In the genomic region with DNA sequence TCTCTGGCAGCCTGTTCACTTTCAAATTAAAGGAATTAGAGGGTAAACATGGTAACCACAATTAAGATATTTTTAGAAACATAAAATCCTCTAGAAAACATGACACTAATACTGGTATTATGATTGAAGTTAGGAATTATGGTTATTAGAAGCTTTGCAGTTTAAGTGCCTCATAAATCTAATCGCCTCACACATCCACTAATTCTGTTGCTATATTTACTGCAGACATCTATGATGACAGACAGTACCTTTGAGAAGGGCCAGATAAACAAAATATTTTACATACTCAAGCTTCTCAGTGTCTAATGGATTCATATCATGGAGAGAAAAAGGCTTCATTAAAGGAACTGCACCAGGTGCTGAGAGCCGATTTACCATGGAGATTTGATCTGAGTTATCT, we compare ENCODE assay signal across 18 cellular contexts.
"Had no signal": no experiment of that assay in that cellular context is flagged by ENCODE, and none has a peak within 500 bp of the region (broad histone marks: within the 10 kb centered on the region; RNA-seq: fewer than 3 reads in every experiment).

No MANE protein-coding gene starts in this region.

- H3K27ac ChIP-seq: epithelial cell of prostate, esophagus muscularis mucosa, heart right ventricle, neutrophil, stomach, thoracic aorta, transverse colon had no signal

- ATAC-seq: effector memory CD8-positive, alpha-beta T cell; gastrocnemius medialis; heart right ventricle; left lobe of liver; naive thymus-derived CD8-positive, alpha-beta T cell had no signal

- DNase-seq: effector memory CD8-positive, alpha-beta T cell; gastrocnemius medialis; heart right ventricle; islet precursor cell; mammary epithelial cell; naive thymus-derived CD8-positive, alpha-beta T cell; sigmoid colon; small intestine; stimulated activated CD4-positive, alpha-beta T cell treated with anti-CD3 and anti-CD28 coated beads, Interleukin-12 subunit alpha, Interleukin-12 subunit beta, amount 100 ng/mL, for 4 hours; stimulated activated naive CD4-positive, alpha-beta T cell; stomach; substantia nigra; transverse colon had no signal

- FAIRE-seq: small intestine had no signal
